17 cellular contexts compared by ENCODE assay signal in the genomic region with DNA sequence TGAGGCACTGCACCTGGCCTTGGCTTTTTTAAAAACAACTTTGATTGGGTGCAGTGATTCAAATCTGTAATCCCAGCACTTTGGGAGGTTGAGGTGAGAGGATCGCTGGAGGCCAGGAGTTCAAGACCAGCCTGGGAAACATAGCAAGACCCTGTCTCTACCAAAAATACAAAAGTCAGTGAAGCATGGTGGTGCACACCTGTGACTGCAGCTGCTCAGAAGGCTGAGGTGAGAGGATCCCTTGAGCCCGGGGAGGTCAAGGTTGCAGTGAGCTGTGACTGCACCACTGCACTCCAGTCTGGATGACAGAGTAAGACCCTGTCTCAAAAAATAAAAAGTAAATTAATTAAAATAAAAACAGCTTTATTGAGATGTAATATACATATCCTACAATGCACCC.
DNase-seq lines count a peak whose midpoint lies in the region; TF ChIP-seq lines count a peak whose summit lies in the region.
"Had no signal": no experiment of that assay in that cellular context is flagged by ENCODE, and none has a peak within 500 bp of the region (broad histone marks: within the 10 kb centered on the region; RNA-seq: fewer than 3 reads in every experiment).

No MANE protein-coding gene starts in this region.

- H3K9me2 ChIP-seq in OCI-LY1 (ENCODE audit: low read depth, low read length): no peaks in the 10 kb centered on the region

- H3K27ac ChIP-seq in BLaER1 (no peak overlapping the region), OCI-LY1 (ENCODE audit: low read depth, low read length, poor library complexity, severe bottlenecking) (peak overlapping the region; percentile 81), sigmoid colon (no peak overlapping the region), coronary artery (no peak overlapping the region)

- H3K27me3 ChIP-seq in BLaER1 (no peaks in the 10 kb centered on the region), GM06990 (replicated peaks; ENCODE audit: control insufficient read depth, insufficient read depth, low read length) (no peaks in the 10 kb centered on the region; the same call in 1 of the 2 replicates), OCI-LY1 (ENCODE audit: insufficient read depth, low read length) (no peaks in the 10 kb centered on the region), sigmoid colon (peaks cover 0 to 13% (median 0%) of the 10 kb centered on the region in 3 donors)

- H3K9me3 ChIP-seq in BLaER1 (peaks cover 7% of the 10 kb centered on the region), OCI-LY1 (ENCODE audit: low read length) (peaks cover 10% of the 10 kb centered on the region), sigmoid colon (peaks cover 0 to 2% (median 0%) of the 10 kb centered on the region in 4 donors)

- H3K4me3 ChIP-seq in BLaER1: no peak overlapping the region
- H3K4me3 ChIP-seq in GM06990 (replicated peaks; ENCODE audit: low read depth, low read length): no peak overlapping the region
- H3K4me3 ChIP-seq in OCI-LY1 (ENCODE audit: low read depth, low read length, poor library complexity, severe bottlenecking): no peak overlapping the region
- no peak overlapping the region for H3K4me3 ChIP-seq in sigmoid colon
- H3K4me3 ChIP-seq in coronary artery: no peak overlapping the region
- H3K4me3 ChIP-seq: K562 had no signal

- no peaks in the 10 kb centered on the region for H3F3A ChIP-seq in OCI-LY1 (ENCODE audit: insufficient read depth, low read length)

- peaks cover 23% of the 10 kb centered on the region for H3K4me1 ChIP-seq in BLaER1
- H3K4me1 ChIP-seq in OCI-LY1 (ENCODE audit: insufficient read depth, low read length, severe bottlenecking): peaks cover 59% of the 10 kb centered on the region
- no peaks in the 10 kb centered on the region for H3K4me1 ChIP-seq in sigmoid colon

- 86 to 87% methylated on average over 2 of the region's 2 CpGs for WGBS in sigmoid colon, 2 donors

- DNase-seq in GM06990 (ENCODE audit: extremely low read depth, insufficient read length) (peak; percentile 18), sigmoid colon (peak; percentile 20), SHP77 (lab: John Stamatoyannopoulos, UW) (no peak), coronary artery (ENCODE audit: low spot score) (no peak), GDM1 (lab: John Stamatoyannopoulos, UW) (no peak)
- DNase-seq: 8988T; C1 segment of cervical spinal cord; CD4-positive, CD25-positive, alpha-beta regulatory T cell; DMS153; DMS79; GOT3; H7; HFFc6; IMR-90 had no signal

- TF ChIP-seq CTCF in GM06990 (IDR thresholded peaks at IDR 0.05; ENCODE audit: insufficient read depth, low read length, poor library complexity, severe bottlenecking): no peak
- TF ChIP-seq CTCF in OCI-LY1 (IDR thresholded peaks at IDR 0.05; ENCODE audit: low read length): no peak
- no peak for TF ChIP-seq CTCF in sigmoid colon (IDR thresholded peaks at IDR 0.05)
- no peak for TF ChIP-seq CTCF in coronary artery (IDR thresholded peaks at IDR 0.05)

- intact Hi-C loops in sigmoid colon (cut with DNase I): no loop called here

- H3K79me2 ChIP-seq in OCI-LY1 (ENCODE audit: insufficient read depth, low read length): no peaks in the 10 kb centered on the region

- no peak for TF ChIP-seq POLR2A in sigmoid colon (IDR thresholded peaks at IDR 0.05)

- no peak for TF ChIP-seq EP300 in sigmoid colon (IDR thresholded peaks at IDR 0.05)

- H4K20me1 ChIP-seq in BLaER1: no peaks in the 10 kb centered on the region
- H4K20me1 ChIP-seq in OCI-LY1 (ENCODE audit: insufficient read depth, low read length): no peaks in the 10 kb centered on the region

- H3K36me3 ChIP-seq in BLaER1 (no peaks in the 10 kb centered on the region), GM06990 (ENCODE audit: control insufficient read depth, insufficient read depth, low read length) (no peaks in the 10 kb centered on the region), OCI-LY1 (ENCODE audit: insufficient read depth, low read length) (no peaks in the 10 kb centered on the region; the same call in 1 of the 2 replicates), sigmoid colon (no peaks in the 10 kb centered on the region)

- H3K4me2 ChIP-seq in BLaER1 (peak overlapping the region; percentile 48), OCI-LY1 (ENCODE audit: low read length) (no peak overlapping the region)

- H3K9ac ChIP-seq in BLaER1 (no peak overlapping the region), OCI-LY1 (ENCODE audit: low read length) (no peak overlapping the region)

- H2AFZ ChIP-seq in OCI-LY1 (ENCODE audit: low read length): no peak overlapping the region

Comparison
In these comparisons a context has a peak if more than half of its experiments do, and no peak if none do; other contexts are left out.
1. DNase-seq: peak in GM06990 (single experiment) and sigmoid colon (single experiment); none in SHP77 (0 of 2), coronary artery (single experiment) and GDM1 (single experiment).